In the genomic region with DNA sequence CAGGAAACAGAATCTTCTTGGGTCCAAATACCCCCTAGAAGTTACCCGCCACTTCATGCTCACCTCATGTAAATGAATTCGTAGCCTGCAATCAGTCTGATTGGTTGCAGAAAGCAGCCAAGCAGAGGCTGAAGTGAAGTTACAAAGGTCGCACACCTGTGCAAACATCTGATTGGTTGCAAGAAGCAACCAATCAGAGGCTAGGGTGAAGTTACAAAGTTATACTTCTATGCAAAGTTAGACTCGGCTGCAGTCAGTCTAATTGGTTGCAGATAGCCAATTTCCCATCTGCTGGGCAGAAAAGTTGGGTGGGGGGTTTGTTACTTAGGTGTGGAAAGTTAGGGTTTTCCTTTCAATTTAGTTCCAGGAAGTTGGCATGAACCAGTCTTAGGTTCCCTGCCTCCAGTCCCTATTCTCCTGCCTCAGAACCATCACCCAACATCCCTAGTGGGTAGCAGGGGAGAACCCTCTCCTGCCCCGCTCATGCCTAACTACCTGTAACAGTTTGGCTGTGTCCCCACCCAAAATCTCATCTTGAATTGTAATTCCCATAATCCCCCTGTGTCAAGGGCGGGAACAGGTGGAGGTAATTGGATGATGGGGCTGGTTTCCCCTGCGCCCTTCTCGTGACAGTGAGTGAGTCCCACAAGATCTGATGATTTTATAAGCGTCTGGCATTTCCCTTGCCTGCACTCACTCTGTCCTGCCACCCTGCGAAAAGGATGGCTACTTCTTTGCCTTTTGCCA, we compare ENCODE assay signal across 8 cellular contexts. TPM values are rescaled to one million over a fixed set of nuclear protein-coding genes. Genes with fewer than 3 reads are reported as not detected.
A peak's percentile ranks its signal among the peaks of the same experiment; 100 is the strongest.
DNase-seq lines count a peak whose midpoint lies in the region; ATAC-seq, FAIRE-seq and TF ChIP-seq lines count a peak whose summit lies in the region.

No MANE protein-coding gene starts in this region.

- no peaks in the 10 kb centered on the region for H3K27me3 ChIP-seq in iPS-15b (ENCODE audit: control insufficient read depth, insufficient read depth, low read length)

- no peak for FAIRE-seq in H54 (lab: Jason Lieb, UNC)

- no peak for TF ChIP-seq POLR2A in H54 (IDR thresholded peaks at IDR 0.05; ENCODE audit: low read depth, low read length)

- no peaks in the 10 kb centered on the region for H3K9me3 ChIP-seq in iPS-15b (ENCODE audit: control insufficient read depth, insufficient read depth, low read length)

- peak overlapping the region; percentile 7 for H3K27ac Mint-ChIP-seq in activated naive CD8-positive, alpha-beta T cell
- no peak overlapping the region for H3K27ac Mint-ChIP-seq in stimulated activated naive B cell treated with anti-CD40 and anti-IgM and Interleukin-4, amounts not matched to agents 10 μg/mL and 1 μg/mL and 100 μg/mL, for 72 hours

- H3K4me1 ChIP-seq in iPS-15b (ENCODE audit: control insufficient read depth, insufficient read depth, low read length) = no peaks in the 10 kb centered on the region

- H3K4me3 Mint-ChIP-seq in activated naive CD8-positive, alpha-beta T cell = peak overlapping the region; percentile 67
- peak overlapping the region; percentile 90 to 91 for H3K4me3 Mint-ChIP-seq in stimulated activated naive B cell treated with anti-CD40 and anti-IgM and Interleukin-4, amounts not matched to agents 10 μg/mL and 1 μg/mL and 100 μg/mL, for 72 hours

- H3K4me3 ChIP-seq in iPS-15b (ENCODE audit: low read depth, low read length) = peak overlapping the region; percentile 84

- peaks cover 3% of the 10 kb centered on the region for H3K36me3 Mint-ChIP-seq in activated naive CD8-positive, alpha-beta T cell
- H3K36me3 Mint-ChIP-seq in stimulated activated naive B cell treated with anti-CD40 and anti-IgM and Interleukin-4, amounts not matched to agents 10 μg/mL and 1 μg/mL and 100 μg/mL, for 72 hours = no peaks in the 10 kb centered on the region

- H3K9ac ChIP-seq in iPS-15b (ENCODE audit: low read depth, low read length) = no peak overlapping the region

- H3K27me3 Mint-ChIP-seq in activated naive CD8-positive, alpha-beta T cell = peaks cover 5% of the 10 kb centered on the region
- H3K27me3 Mint-ChIP-seq in stimulated activated naive B cell treated with anti-CD40 and anti-IgM and Interleukin-4, amounts not matched to agents 10 μg/mL and 1 μg/mL and 100 μg/mL, for 72 hours = peaks cover 33 to 35% of the 10 kb centered on the region in 2 donors

- peaks cover 3% of the 10 kb centered on the region for H3K9me3 Mint-ChIP-seq in activated naive CD8-positive, alpha-beta T cell (ENCODE audit: low read depth)
- no peaks in the 10 kb centered on the region for H3K9me3 Mint-ChIP-seq in stimulated activated naive B cell treated with anti-CD40 and anti-IgM and Interleukin-4, amounts not matched to agents 10 μg/mL and 1 μg/mL and 100 μg/mL, for 72 hours

- no peaks in the 10 kb centered on the region for H3K36me3 ChIP-seq in iPS-15b (ENCODE audit: control insufficient read depth, insufficient read depth, low read length)

- DNase-seq in NCI-H1436 (lab: John Stamatoyannopoulos, UW) (peak; percentile 9), NCI-H1436 treated with DMSO at 0.1 percent for 48 hours (lab: John Stamatoyannopoulos, UW) (no peak), mesenteric fat pad (ENCODE audit: low spot score) (no peak), H54 (ENCODE audit: insufficient read length, low spot score) (no peak)
- DNase-seq in stimulated activated naive B cell treated with anti-CD40 and anti-IgM and Interleukin-4, amounts not matched to agents 10 μg/mL and 1 μg/mL and 100 μg/mL, for 72 hours = no peak
- no peak for DNase-seq in activated effector memory CD4-positive, alpha-beta T cell treated with anti-CD3 and anti-CD28 coated beads, Interleukin-2, amount 50 U/mL, for 16 hours

- H3K4me1 Mint-ChIP-seq in activated naive CD8-positive, alpha-beta T cell (ENCODE audit: low read depth) = peaks cover 13% of the 10 kb centered on the region
- H3K4me1 Mint-ChIP-seq in stimulated activated naive B cell treated with anti-CD40 and anti-IgM and Interleukin-4, amounts not matched to agents 10 μg/mL and 1 μg/mL and 100 μg/mL, for 72 hours = peaks cover 11 to 17% of the 10 kb centered on the region in 2 donors

- ATAC-seq in stimulated activated naive B cell treated with anti-CD40 and anti-IgM and Interleukin-4, amounts not matched to agents 10 μg/mL and 1 μg/mL and 100 μg/mL, for 72 hours (replicated peaks) = peak; percentile 10 to 14

RNA-seq across cellular contexts. Expression of gene RUSC2, which starts 1.2 kb away (rescaled TPM):
- total RNA-seq in mesenteric fat pad = 40.2 TPM
